Comparison of ENCODE assay signal across 1 cellular context in the genomic region with DNA sequence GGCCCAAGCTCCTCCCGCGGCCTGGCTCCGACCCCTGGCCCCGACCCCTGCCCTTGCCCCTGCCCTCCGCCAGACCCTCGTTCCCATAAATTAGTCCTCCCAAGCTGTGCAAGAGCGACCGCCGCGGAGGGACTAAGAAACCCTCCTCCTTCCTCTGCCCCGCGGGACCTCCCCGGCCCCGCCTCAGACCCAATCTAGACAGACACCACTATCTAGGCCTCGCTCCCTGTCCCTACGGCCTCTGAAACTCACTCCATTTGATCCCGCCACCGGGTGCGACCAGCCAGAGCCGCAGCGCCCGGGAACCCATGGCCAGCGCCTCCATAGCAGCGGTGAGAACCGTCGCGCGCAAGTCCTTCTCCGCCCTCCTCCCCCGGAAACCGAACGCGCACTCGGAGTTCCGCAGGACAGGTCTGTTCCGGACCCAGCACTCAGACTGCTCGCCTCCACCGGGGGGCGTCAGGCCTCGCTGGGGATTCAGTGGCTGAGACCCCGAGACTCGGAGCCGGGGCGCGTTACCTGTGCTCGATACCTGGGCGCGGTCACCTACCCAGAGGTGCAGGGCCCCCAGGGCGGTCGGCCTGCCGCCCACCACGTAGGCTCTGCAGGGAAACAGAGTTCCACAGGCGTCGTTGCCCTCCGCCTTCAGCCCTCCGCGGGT.
TF ChIP-seq lines count a peak whose summit lies in the region.

A gene (minus strand): TSS at position 331 of the 661 bp plus-strand sequence. CDS start 6 bp downstream, at position 325.

TF ChIP-seq in HepG2, 621 proteins besides CTCF, POLR2A, EP300 and RAD21 (continued from another document and continues in another):
- TF ChIP-seq, protein P1, sequence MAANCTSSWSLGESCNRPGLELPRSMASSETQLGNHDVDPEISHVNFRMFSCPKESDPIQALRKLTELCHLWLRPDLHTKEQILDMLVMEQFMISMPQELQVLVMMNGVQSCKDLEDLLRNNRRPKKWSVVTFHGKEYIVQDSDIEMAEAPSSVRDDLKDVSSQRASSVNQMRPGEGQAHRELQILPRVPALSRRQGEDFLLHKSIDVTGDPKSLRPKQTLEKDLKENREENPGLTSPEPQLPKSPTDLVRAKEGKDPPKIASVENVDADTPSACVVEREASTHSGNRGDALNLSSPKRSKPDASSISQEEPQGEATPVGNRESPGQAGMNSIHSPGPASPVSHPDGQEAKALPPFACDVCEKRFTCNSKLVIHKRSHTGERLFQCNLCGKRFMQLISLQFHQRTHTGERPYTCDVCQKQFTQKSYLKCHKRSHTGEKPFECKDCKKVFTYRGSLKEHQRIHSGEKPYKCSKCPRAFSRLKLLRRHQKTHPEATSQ (CRISPR knock-in tag; IDR thresholded peaks at IDR 0.05; ENCODE audit: borderline replicate concordance) = no peak
- TF ChIP-seq HOXA5 (CRISPR knock-in tag; IDR thresholded peaks at IDR 0.05) (0 out of 2 replicates have a peak, but pooled peaks have one; percentile 80), HMGA1 (CRISPR knock-in tag; conservative IDR thresholded peaks at IDR 0.05) (no peak), ELF4 (CRISPR knock-in tag; IDR thresholded peaks at IDR 0.05; ENCODE audit: borderline replicate concordance) (no peak), ZNF569 (CRISPR knock-in tag; IDR thresholded peaks at IDR 0.05; ENCODE audit: borderline replicate concordance) (no peak), KLF6 (CRISPR knock-in tag; IDR thresholded peaks at IDR 0.05) (peak; percentile 77), JARID2 (CRISPR knock-in tag; IDR thresholded peaks at IDR 0.05; ENCODE audit: insufficient replicate concordance) (no peak), IRF2 (CRISPR knock-in tag; IDR thresholded peaks at IDR 0.05) (peak; percentile 95), RAD51 (IDR thresholded peaks at IDR 0.05; ENCODE audit: borderline replicate concordance) (no peak), CBX1 (IDR thresholded peaks at IDR 0.05; ENCODE audit: low read depth) (peak; percentile 98), MIER3 (CRISPR knock-in tag; IDR thresholded peaks at IDR 0.05; ENCODE audit: borderline replicate concordance) (peak; percentile 89; the same call in 1 of the 2 replicates), ZNF772 (CRISPR knock-in tag; IDR thresholded peaks at IDR 0.05) (no peak; the same call in 1 of the 2 replicates), ZNF546 (CRISPR knock-in tag; conservative IDR thresholded peaks at IDR 0.05) (no peak), ZNF816 (CRISPR knock-in tag; IDR thresholded peaks at IDR 0.05; ENCODE audit: borderline replicate concordance) (no peak), ZNF253 (CRISPR knock-in tag; IDR thresholded peaks at IDR 0.05; ENCODE audit: borderline replicate concordance) (peak; percentile 82; the same call in 1 of the 2 replicates), ZNF703 (CRISPR knock-in tag; IDR thresholded peaks at IDR 0.05; ENCODE audit: borderline replicate concordance) (peak; percentile 55; the same call in 1 of the 2 replicates), DPF2 (CRISPR knock-in tag; IDR thresholded peaks at IDR 0.05; ENCODE audit: borderline replicate concordance, low read depth) (0 out of 2 replicates have a peak, but pooled peaks have one; percentile 15), SIN3B (IDR thresholded peaks at IDR 0.05; ENCODE audit: low read length) (peak; percentile 96), TARDBP (CRISPR knock-in tag; IDR thresholded peaks at IDR 0.05) (peak; percentile 86), ZNF749 (CRISPR knock-in tag; IDR thresholded peaks at IDR 0.05; ENCODE audit: borderline replicate concordance) (peak; percentile 81; the same call in 1 of the 2 replicates), ZNF431 (CRISPR knock-in tag; IDR thresholded peaks at IDR 0.05; ENCODE audit: borderline replicate concordance, low read depth) (0 out of 2 replicates have a peak, but pooled peaks have one; percentile 40), NR2F2 (IDR thresholded peaks at IDR 0.05; ENCODE audit: borderline replicate concordance, low read depth) (peak; percentile 47; the same call in 1 of the 2 replicates), SNAPC2 (CRISPR knock-in tag; IDR thresholded peaks at IDR 0.05) (no peak), EED (CRISPR knock-in tag; IDR thresholded peaks at IDR 0.05) (no peak), ZNF674 (CRISPR knock-in tag; IDR thresholded peaks at IDR 0.05; ENCODE audit: low read depth) (no peak)
- TF ChIP-seq, protein P2, sequence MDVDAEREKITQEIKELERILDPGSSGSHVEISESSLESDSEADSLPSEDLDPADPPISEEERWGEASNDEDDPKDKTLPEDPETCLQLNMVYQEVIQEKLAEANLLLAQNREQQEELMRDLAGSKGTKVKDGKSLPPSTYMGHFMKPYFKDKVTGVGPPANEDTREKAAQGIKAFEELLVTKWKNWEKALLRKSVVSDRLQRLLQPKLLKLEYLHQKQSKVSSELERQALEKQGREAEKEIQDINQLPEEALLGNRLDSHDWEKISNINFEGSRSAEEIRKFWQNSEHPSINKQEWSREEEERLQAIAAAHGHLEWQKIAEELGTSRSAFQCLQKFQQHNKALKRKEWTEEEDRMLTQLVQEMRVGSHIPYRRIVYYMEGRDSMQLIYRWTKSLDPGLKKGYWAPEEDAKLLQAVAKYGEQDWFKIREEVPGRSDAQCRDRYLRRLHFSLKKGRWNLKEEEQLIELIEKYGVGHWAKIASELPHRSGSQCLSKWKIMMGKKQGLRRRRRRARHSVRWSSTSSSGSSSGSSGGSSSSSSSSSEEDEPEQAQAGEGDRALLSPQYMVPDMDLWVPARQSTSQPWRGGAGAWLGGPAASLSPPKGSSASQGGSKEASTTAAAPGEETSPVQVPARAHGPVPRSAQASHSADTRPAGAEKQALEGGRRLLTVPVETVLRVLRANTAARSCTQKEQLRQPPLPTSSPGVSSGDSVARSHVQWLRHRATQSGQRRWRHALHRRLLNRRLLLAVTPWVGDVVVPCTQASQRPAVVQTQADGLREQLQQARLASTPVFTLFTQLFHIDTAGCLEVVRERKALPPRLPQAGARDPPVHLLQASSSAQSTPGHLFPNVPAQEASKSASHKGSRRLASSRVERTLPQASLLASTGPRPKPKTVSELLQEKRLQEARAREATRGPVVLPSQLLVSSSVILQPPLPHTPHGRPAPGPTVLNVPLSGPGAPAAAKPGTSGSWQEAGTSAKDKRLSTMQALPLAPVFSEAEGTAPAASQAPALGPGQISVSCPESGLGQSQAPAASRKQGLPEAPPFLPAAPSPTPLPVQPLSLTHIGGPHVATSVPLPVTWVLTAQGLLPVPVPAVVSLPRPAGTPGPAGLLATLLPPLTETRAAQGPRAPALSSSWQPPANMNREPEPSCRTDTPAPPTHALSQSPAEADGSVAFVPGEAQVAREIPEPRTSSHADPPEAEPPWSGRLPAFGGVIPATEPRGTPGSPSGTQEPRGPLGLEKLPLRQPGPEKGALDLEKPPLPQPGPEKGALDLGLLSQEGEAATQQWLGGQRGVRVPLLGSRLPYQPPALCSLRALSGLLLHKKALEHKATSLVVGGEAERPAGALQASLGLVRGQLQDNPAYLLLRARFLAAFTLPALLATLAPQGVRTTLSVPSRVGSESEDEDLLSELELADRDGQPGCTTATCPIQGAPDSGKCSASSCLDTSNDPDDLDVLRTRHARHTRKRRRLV (CRISPR knock-in tag; IDR thresholded peaks at IDR 0.05) = peak; percentile 88
- TF ChIP-seq, protein P3, sequence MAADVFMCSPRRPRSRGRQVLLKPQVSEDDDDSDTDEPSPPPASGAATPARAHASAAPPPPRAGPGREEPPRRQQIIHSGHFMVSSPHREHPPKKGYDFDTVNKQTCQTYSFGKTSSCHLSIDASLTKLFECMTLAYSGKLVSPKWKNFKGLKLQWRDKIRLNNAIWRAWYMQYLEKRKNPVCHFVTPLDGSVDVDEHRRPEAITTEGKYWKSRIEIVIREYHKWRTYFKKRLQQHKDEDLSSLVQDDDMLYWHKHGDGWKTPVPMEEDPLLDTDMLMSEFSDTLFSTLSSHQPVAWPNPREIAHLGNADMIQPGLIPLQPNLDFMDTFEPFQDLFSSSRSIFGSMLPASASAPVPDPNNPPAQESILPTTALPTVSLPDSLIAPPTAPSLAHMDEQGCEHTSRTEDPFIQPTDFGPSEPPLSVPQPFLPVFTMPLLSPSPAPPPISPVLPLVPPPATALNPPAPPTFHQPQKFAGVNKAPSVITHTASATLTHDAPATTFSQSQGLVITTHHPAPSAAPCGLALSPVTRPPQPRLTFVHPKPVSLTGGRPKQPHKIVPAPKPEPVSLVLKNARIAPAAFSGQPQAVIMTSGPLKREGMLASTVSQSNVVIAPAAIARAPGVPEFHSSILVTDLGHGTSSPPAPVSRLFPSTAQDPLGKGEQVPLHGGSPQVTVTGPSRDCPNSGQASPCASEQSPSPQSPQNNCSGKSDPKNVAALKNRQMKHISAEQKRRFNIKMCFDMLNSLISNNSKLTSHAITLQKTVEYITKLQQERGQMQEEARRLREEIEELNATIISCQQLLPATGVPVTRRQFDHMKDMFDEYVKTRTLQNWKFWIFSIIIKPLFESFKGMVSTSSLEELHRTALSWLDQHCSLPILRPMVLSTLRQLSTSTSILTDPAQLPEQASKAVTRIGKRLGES (CRISPR knock-in tag; IDR thresholded peaks at IDR 0.05; ENCODE audit: borderline replicate concordance) = peak; percentile 69; the same call in 1 of the 2 replicates
- TF ChIP-seq, protein P4, sequence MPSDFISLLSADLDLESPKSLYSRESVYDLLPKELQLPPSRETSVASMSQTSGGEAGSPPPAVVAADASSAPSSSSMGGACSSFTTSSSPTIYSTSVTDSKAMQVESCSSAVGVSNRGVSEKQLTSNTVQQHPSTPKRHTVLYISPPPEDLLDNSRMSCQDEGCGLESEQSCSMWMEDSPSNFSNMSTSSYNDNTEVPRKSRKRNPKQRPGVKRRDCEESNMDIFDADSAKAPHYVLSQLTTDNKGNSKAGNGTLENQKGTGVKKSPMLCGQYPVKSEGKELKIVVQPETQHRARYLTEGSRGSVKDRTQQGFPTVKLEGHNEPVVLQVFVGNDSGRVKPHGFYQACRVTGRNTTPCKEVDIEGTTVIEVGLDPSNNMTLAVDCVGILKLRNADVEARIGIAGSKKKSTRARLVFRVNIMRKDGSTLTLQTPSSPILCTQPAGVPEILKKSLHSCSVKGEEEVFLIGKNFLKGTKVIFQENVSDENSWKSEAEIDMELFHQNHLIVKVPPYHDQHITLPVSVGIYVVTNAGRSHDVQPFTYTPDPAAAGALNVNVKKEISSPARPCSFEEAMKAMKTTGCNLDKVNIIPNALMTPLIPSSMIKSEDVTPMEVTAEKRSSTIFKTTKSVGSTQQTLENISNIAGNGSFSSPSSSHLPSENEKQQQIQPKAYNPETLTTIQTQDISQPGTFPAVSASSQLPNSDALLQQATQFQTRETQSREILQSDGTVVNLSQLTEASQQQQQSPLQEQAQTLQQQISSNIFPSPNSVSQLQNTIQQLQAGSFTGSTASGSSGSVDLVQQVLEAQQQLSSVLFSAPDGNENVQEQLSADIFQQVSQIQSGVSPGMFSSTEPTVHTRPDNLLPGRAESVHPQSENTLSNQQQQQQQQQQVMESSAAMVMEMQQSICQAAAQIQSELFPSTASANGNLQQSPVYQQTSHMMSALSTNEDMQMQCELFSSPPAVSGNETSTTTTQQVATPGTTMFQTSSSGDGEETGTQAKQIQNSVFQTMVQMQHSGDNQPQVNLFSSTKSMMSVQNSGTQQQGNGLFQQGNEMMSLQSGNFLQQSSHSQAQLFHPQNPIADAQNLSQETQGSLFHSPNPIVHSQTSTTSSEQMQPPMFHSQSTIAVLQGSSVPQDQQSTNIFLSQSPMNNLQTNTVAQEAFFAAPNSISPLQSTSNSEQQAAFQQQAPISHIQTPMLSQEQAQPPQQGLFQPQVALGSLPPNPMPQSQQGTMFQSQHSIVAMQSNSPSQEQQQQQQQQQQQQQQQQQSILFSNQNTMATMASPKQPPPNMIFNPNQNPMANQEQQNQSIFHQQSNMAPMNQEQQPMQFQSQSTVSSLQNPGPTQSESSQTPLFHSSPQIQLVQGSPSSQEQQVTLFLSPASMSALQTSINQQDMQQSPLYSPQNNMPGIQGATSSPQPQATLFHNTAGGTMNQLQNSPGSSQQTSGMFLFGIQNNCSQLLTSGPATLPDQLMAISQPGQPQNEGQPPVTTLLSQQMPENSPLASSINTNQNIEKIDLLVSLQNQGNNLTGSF (CRISPR knock-in tag; IDR thresholded peaks at IDR 0.05) = peak; percentile 85
- TF ChIP-seq, protein P5, sequence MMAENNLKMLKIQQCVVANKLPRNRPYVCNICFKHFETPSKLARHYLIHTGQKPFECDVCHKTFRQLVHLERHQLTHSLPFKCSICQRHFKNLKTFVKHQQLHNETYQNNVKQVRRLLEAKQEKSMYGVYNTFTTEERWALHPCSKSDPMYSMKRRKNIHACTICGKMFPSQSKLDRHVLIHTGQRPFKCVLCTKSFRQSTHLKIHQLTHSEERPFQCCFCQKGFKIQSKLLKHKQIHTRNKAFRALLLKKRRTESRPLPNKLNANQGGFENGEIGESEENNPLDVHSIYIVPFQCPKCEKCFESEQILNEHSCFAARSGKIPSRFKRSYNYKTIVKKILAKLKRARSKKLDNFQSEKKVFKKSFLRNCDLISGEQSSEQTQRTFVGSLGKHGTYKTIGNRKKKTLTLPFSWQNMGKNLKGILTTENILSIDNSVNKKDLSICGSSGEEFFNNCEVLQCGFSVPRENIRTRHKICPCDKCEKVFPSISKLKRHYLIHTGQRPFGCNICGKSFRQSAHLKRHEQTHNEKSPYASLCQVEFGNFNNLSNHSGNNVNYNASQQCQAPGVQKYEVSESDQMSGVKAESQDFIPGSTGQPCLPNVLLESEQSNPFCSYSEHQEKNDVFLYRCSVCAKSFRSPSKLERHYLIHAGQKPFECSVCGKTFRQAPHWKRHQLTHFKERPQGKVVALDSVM (CRISPR knock-in tag; IDR thresholded peaks at IDR 0.05) = no peak; the same call in 1 of the 2 replicates
- TF ChIP-seq, protein P6, sequence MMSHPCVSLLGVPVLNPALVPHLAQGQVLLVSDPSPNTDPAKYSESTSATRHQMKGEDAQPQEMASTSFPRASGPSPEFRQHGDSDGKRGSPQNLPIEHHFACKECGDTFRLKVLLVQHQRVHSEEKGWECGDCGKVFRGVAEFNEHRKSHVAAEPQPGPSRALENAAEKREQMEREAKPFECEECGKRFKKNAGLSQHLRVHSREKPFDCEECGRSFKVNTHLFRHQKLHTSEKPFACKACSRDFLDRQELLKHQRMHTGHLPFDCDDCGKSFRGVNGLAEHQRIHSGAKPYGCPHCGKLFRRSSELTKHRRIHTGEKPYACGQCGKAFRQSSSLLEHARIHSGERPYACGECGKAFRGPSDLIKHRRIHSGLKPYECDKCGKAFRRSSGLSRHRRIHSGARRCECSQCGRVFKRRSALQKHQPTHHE (CRISPR knock-in tag; IDR thresholded peaks at IDR 0.05; ENCODE audit: borderline replicate concordance) = no peak
- TF ChIP-seq, protein P7, sequence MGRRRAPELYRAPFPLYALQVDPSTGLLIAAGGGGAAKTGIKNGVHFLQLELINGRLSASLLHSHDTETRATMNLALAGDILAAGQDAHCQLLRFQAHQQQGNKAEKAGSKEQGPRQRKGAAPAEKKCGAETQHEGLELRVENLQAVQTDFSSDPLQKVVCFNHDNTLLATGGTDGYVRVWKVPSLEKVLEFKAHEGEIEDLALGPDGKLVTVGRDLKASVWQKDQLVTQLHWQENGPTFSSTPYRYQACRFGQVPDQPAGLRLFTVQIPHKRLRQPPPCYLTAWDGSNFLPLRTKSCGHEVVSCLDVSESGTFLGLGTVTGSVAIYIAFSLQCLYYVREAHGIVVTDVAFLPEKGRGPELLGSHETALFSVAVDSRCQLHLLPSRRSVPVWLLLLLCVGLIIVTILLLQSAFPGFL (CRISPR knock-in tag; IDR thresholded peaks at IDR 0.05) = no peak
- TF ChIP-seq, protein P8, sequence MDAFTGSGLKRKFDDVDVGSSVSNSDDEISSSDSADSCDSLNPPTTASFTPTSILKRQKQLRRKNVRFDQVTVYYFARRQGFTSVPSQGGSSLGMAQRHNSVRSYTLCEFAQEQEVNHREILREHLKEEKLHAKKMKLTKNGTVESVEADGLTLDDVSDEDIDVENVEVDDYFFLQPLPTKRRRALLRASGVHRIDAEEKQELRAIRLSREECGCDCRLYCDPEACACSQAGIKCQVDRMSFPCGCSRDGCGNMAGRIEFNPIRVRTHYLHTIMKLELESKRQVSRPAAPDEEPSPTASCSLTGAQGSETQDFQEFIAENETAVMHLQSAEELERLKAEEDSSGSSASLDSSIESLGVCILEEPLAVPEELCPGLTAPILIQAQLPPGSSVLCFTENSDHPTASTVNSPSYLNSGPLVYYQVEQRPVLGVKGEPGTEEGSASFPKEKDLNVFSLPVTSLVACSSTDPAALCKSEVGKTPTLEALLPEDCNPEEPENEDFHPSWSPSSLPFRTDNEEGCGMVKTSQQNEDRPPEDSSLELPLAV (CRISPR knock-in tag; conservative IDR thresholded peaks at IDR 0.05; ENCODE audit: low read depth) = no peak
